Comparison of ENCODE assay signal across 25 cellular contexts in the genomic region with DNA sequence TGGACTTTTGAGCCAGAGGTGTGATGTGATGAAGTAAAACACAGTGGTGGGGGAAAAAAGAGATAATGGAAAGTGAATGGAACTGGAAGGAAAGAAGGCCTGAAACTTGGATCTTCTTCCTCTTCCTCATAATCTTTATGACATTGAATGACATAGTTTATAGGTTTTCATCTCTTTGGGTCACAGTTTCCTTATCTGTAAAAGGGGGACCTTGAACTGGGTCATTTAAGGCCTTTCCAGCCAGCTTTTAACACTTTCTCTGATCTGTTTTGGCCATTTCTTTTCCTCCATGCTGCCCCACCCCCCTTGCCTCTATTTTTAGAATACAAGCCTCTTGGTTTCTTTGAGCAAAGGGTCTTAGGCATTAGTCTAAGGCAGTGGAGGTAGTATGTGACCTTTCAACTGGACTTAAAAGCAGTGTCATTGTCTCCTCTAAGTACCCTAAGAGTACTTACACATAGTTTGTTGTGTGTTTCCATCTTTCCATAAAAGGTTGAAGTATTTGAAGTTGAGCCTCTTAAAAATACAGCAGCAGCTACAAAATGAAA. TPM values are rescaled to one million over a fixed set of nuclear protein-coding genes. Genes with fewer than 3 reads are reported as not detected.
DNase-seq lines count a peak whose midpoint lies in the region; ATAC-seq, FAIRE-seq and TF ChIP-seq lines count a peak whose summit lies in the region.
"Had no signal": no experiment of that assay in that cellular context is flagged by ENCODE, and none has a peak within 500 bp of the region (broad histone marks: within the 10 kb centered on the region; RNA-seq: fewer than 3 reads in every experiment).

No MANE protein-coding gene starts in this region.

- TF ChIP-seq RAD21 in K562 (CRISPR knock-in tag; conservative IDR thresholded peaks at IDR 0.05 in 1 of 2, IDR thresholded peaks at IDR 0.05 in 1 of 2) = no peak

- H3K27me3 Mint-ChIP-seq in activated CD4-positive, alpha-beta T cell treated with anti-CD3 and anti-CD28 coated beads, Interleukin-2, amount 10 ng/mL, durations not matched to agents 24 days and 14 days = no peaks in the 10 kb centered on the region
- H3K27me3 Mint-ChIP-seq in CD14-positive monocyte (ENCODE audit: low read depth in 3 of 3) = peaks cover 0 to 1% (median 0%) of the 10 kb centered on the region in 3 donors
- H3K27me3 Mint-ChIP-seq: B cell; dendritic cell treated with granulocyte-macrophage colony-stimulating factor and Interleukin-4, amounts not matched to agents 40 ng/mL and 50 ng/mL, for 4 days; stimulated activated memory B cell treated with anti-CD40 and anti-IgM and Interleukin-4, amounts not matched to agents 10 μg/mL and 1 μg/mL and 100 μg/mL, for 72 hours had no signal

- H3K4me2 ChIP-seq in K562 (ENCODE audit: insufficient read depth, low read length) = no peak overlapping the region

- no peak for TF ChIP-seq POLR2A in K562 (conservative IDR thresholded peaks at IDR 0.05)
- no peak for TF ChIP-seq POLR2A in tibial nerve (IDR thresholded peaks at IDR 0.05)
- no peak for TF ChIP-seq POLR2A in GM12892 (IDR thresholded peaks at IDR 0.05; ENCODE audit: low read depth, low read length)

- H3K36me3 ChIP-seq in K562 (ENCODE audit: control insufficient read depth, insufficient read depth, low read length) (peaks cover 16% of the 10 kb centered on the region; the same call in 2 of the 3 replicates), muscle layer of colon (ENCODE audit: insufficient read depth, low read length) (peaks cover 7% of the 10 kb centered on the region), tibial nerve (peaks cover 0 to 7% (median 4%) of the 10 kb centered on the region in 3 donors)
- H3K36me3 ChIP-seq: SJSA1, thyroid gland had no signal

- CTCF ChIA-PET in K562 (lab: Yijun Ruan, JAX; ENCODE audit: low intra/inter-chr PET ratio) = no interaction called here

- POLR2A ChIA-PET in K562 (lab: Yijun Ruan, JAX) = interaction anchor here (0.6 to 1.6 kb wide), 2 partner anchors 8 to 9 kb away, joined by 3 to 6 read pairs; no protein-coding TSS in a partner anchor

- in situ Hi-C loops in K562 (cut with MboI) = loop anchor here (25.0 kb wide), 1 partner anchor 652 kb away; a partner anchor contains a TSS

- no peak overlapping the region for H3K27ac ChIP-seq in K562 (ENCODE audit: extremely low read depth, low read depth, low read length)
- peak overlapping the region; percentile 22 for H3K27ac ChIP-seq in muscle layer of colon (ENCODE audit: low read depth, low read length)
- H3K27ac ChIP-seq in tibial nerve = peak overlapping the region in 3 of 4 donors; percentile 10 to 57 (median 53)
- H3K27ac ChIP-seq: 22Rv1, SJSA1, thyroid gland had no signal

- H3K4me1 Mint-ChIP-seq in activated CD4-positive, alpha-beta T cell treated with anti-CD3 and anti-CD28 coated beads, Interleukin-2, amount 10 ng/mL, durations not matched to agents 24 days and 14 days = peaks cover 39% of the 10 kb centered on the region
- peaks cover 17% of the 10 kb centered on the region for H3K4me1 Mint-ChIP-seq in CD14-positive monocyte

- H3K27me3 ChIP-seq in K562 (ENCODE audit: control insufficient read depth in 2 of 2, insufficient read depth in 2 of 2, low read length in 2 of 2) (no peaks in the 10 kb centered on the region), muscle layer of colon (ENCODE audit: control insufficient read depth in 1 of 2, insufficient read depth in 2 of 2, low read length in 2 of 2) (no peaks in the 10 kb centered on the region), tibial nerve (no peaks in the 10 kb centered on the region)
- H3K27me3 ChIP-seq: SJSA1, thyroid gland had no signal

- no peaks in the 10 kb centered on the region for H3K9me3 Mint-ChIP-seq in activated CD4-positive, alpha-beta T cell treated with anti-CD3 and anti-CD28 coated beads, Interleukin-2, amount 10 ng/mL, durations not matched to agents 24 days and 14 days
- H3K9me3 Mint-ChIP-seq in CD14-positive monocyte = no peaks in the 10 kb centered on the region
- H3K9me3 Mint-ChIP-seq: dendritic cell treated with granulocyte-macrophage colony-stimulating factor and Interleukin-4, amounts not matched to agents 40 ng/mL and 50 ng/mL, for 4 days; mesothelial cell of epicardium; stimulated activated memory B cell treated with anti-CD40 and anti-IgM and Interleukin-4, amounts not matched to agents 10 μg/mL and 1 μg/mL and 100 μg/mL, for 72 hours; WTC11 had no signal

- ATAC-seq in K562 (peak; percentile 43), HG03039 (IDR thresholded peaks at IDR 0.05; ENCODE audit: unreplicated experiment) (no peak)
- ATAC-seq: activated CD8-positive, alpha-beta T cell treated with anti-CD3 and anti-CD28 coated beads, Interleukin-2, amount 10 ng/mL, durations not matched to agents 7 days and 5 days; right cardiac atrium; stimulated activated memory B cell treated with anti-CD40 and anti-IgM and Interleukin-4, amounts not matched to agents 10 μg/mL and 1 μg/mL and 100 μg/mL, for 72 hours; WTC11 had no signal

- peaks cover 0 to 23% of the 10 kb centered on the region in 2 experiments; a peak in 3 of 5 replicates for H3K4me1 ChIP-seq in K562 (replicated peaks in 1 of 2; ENCODE audit: control insufficient read depth in 2 of 2, insufficient read depth in 2 of 2, low read length in 2 of 2)
- H3K4me1 ChIP-seq in muscle layer of colon (ENCODE audit: insufficient read depth, low read length) = peaks cover 45% of the 10 kb centered on the region
- H3K4me1 ChIP-seq in tibial nerve = peaks cover 0 to 78% (median 14%) of the 10 kb centered on the region in 4 donors

- H3K36me3 Mint-ChIP-seq in activated CD4-positive, alpha-beta T cell treated with anti-CD3 and anti-CD28 coated beads, Interleukin-2, amount 10 ng/mL, durations not matched to agents 24 days and 14 days (ENCODE audit: low read depth) = peaks cover 36% of the 10 kb centered on the region
- H3K36me3 Mint-ChIP-seq in CD14-positive monocyte = peaks cover 45 to 60% of the 10 kb centered on the region in 2 donors
- H3K36me3 Mint-ChIP-seq: mesothelial cell of epicardium, WTC11 had no signal

- 0 out of 2 replicates have a peak, but pooled peaks cover 3% of the 10 kb centered on the region for H4K20me1 ChIP-seq in K562 (replicated peaks; ENCODE audit: control insufficient read depth, insufficient read depth, low read length)

- TF ChIP-seq CTCF in K562 (IDR thresholded peaks at IDR 0.05 in 2 of 3, conservative IDR thresholded peaks at IDR 0.05 in 1 of 3; ENCODE audit: insufficient read depth in 2 of 3, low read depth in 1 of 3, low read length in 3 of 3) (no peak), tibial nerve (IDR thresholded peaks at IDR 0.05) (no peak), CD14-positive monocyte (IDR thresholded peaks at IDR 0.05) (no peak)

- FAIRE-seq in K562 (lab: Jason Lieb, UNC) (no peak), GM12892 (lab: Jason Lieb, UNC) (no peak)
- FAIRE-seq: endothelial cell of umbilical vein, GM18507 had no signal

- H3K4me3 Mint-ChIP-seq in activated CD4-positive, alpha-beta T cell treated with anti-CD3 and anti-CD28 coated beads, Interleukin-2, amount 10 ng/mL, durations not matched to agents 24 days and 14 days = no peak overlapping the region
- no peak overlapping the region for H3K4me3 Mint-ChIP-seq in CD14-positive monocyte
- H3K4me3 Mint-ChIP-seq: activated CD8-positive, alpha-beta T cell treated with anti-CD3 and anti-CD28 coated beads, Interleukin-2, amount 10 ng/mL, durations not matched to agents 7 days and 5 days; B cell; dendritic cell treated with granulocyte-macrophage colony-stimulating factor and Interleukin-4, amounts not matched to agents 40 ng/mL and 50 ng/mL, for 4 days; mesothelial cell of epicardium; stimulated activated memory B cell treated with anti-CD40 and anti-IgM and Interleukin-4, amounts not matched to agents 10 μg/mL and 1 μg/mL and 100 μg/mL, for 72 hours; WTC11 had no signal

- H3K27ac Mint-ChIP-seq in activated CD4-positive, alpha-beta T cell treated with anti-CD3 and anti-CD28 coated beads, Interleukin-2, amount 10 ng/mL, durations not matched to agents 24 days and 14 days = no peak overlapping the region
- H3K27ac Mint-ChIP-seq in CD14-positive monocyte = no peak overlapping the region
- H3K27ac Mint-ChIP-seq: activated CD8-positive, alpha-beta T cell treated with anti-CD3 and anti-CD28 coated beads, Interleukin-2, amount 10 ng/mL, durations not matched to agents 7 days and 5 days; B cell; dendritic cell treated with granulocyte-macrophage colony-stimulating factor and Interleukin-4, amounts not matched to agents 40 ng/mL and 50 ng/mL, for 4 days; mesothelial cell of epicardium; stimulated activated memory B cell treated with anti-CD40 and anti-IgM and Interleukin-4, amounts not matched to agents 10 μg/mL and 1 μg/mL and 100 μg/mL, for 72 hours; WTC11 had no signal

- H3K9me1 ChIP-seq in K562 (ENCODE audit: control insufficient read depth, insufficient read depth, low read length) = no peaks in the 10 kb centered on the region

- H3K9ac ChIP-seq in K562 (ENCODE audit: insufficient read depth in 1 of 2, low read depth in 2 of 2, low read length in 2 of 2) (no peak overlapping the region), muscle layer of colon (ENCODE audit: low read length) (no peak overlapping the region)

- intact Hi-C loops in activated CD4-positive, alpha-beta T cell treated with anti-CD3 and anti-CD28 coated beads, Interleukin-2, amount 10 ng/mL, durations not matched to agents 24 days and 14 days (cut with micrococcal nuclease) = no loop called here
- intact Hi-C loops in K562 (cut with micrococcal nuclease) = no loop called here
- intact Hi-C loops in CD14-positive monocyte (cut with micrococcal nuclease) = no loop called here

- H3K79me2 ChIP-seq in K562 (ENCODE audit: control insufficient read depth, insufficient read depth, low read length) = peaks cover 26% of the 10 kb centered on the region

- peak; percentile 51 for DNase-seq in activated CD4-positive, alpha-beta T cell treated with anti-CD3 and anti-CD28 coated beads, Interleukin-2, amount 10 ng/mL, durations not matched to agents 24 days and 14 days
- no peak for DNase-seq in activated CD4-positive, alpha-beta T cell treated with anti-CD3 and anti-CD28 coated beads, Interleukin-2, amount 50 U/mL, for 1 hour
- DNase-seq in K562 (ENCODE audit: extremely low read depth in 1 of 4, low spot score in 3 of 4) (peak in 2 of 4 experiments; percentile 21 to 28), tibial nerve (ENCODE audit: low spot score in 2 of 2) (no peak), CD14-positive monocyte (ENCODE audit: low spot score) (no peak), GM12892 (ENCODE audit: insufficient read length) (no peak)
- DNase-seq: activated CD8-positive, alpha-beta T cell treated with anti-CD3 and anti-CD28 coated beads, Interleukin-2, amount 10 ng/mL, durations not matched to agents 7 days and 5 days; activated naive CD4-positive, alpha-beta T cell treated with anti-CD3 and anti-CD28 coated beads, Interleukin-2, amount 50 U/mL, for 16 hours; activated T-cell treated with anti-CD3 and anti-CD28 coated beads, Interleukin-2, amount 50 U/mL, for 48 hours; GOT3; Kasumi-1; NCI-H82; right cardiac atrium; thyroid gland had no signal

- no peak overlapping the region for H2AFZ ChIP-seq in K562 (ENCODE audit: low read depth, low read length)

- H3K4me3 ChIP-seq in K562 (no peak overlapping the region), muscle layer of colon (ENCODE audit: low read depth in 1 of 2, low read length in 2 of 2) (no peak overlapping the region), tibial nerve (no peak overlapping the region)
- H3K4me3 ChIP-seq: SJSA1, thyroid gland had no signal

- H3K9me3 ChIP-seq in K562 (replicated peaks; ENCODE audit: control insufficient read depth, insufficient read depth, low read depth, low read length) (no peaks in the 10 kb centered on the region), muscle layer of colon (ENCODE audit: low read length) (no peaks in the 10 kb centered on the region), tibial nerve (no peaks in the 10 kb centered on the region)
- H3K9me3 ChIP-seq: SJSA1, thyroid gland had no signal

- BruUV-seq in K562 (replicated peaks; lab: Mats Ljungman, UMichigan) = no TSS peak

- TF ChIP-seq EP300 in K562 (IDR thresholded peaks at IDR 0.05; ENCODE audit: low read length) (no peak), tibial nerve (IDR thresholded peaks at IDR 0.05) (no peak)

RNA-seq across cellular contexts. Expression of a gene that starts 7.8 kb away (rescaled TPM):
- total RNA-seq in activated CD4-positive, alpha-beta T cell treated with anti-CD3 and anti-CD28 coated beads, Interleukin-2, amount 10 ng/mL, durations not matched to agents 24 days and 14 days = 12.4 and 15.0 TPM in 2 replicates
- 3.0 and 10.5 TPM in 2 replicates for total RNA-seq in K562 (2011; cell fraction: chromatin; rRNA removed; ENCODE audit: low replicate concordance)
- total RNA-seq in K562 (2011; cell fraction: nucleolus; rRNA removed) = 1.3 and 1.5 TPM in 2 replicates
- total RNA-seq in K562 (2011; cell fraction: nucleoplasm; rRNA removed) = 4.0 and 8.7 TPM in 2 replicates
- total RNA-seq in K562 (2014; rRNA removed) (0.54 and 0.86 TPM in 2 replicates), K562 (2014; rRNA removed; fragmentation: Illumina TruSeq; extraction: Trizol) (2.1 and 3.0 TPM in 2 replicates), K562 (2015; rRNA removed; fragmentation: Illumina TruSeq; extraction: Trizol) (1.6 and 2.0 TPM in 2 replicates), K562 (2021) (3.0 and 3.2 TPM in 2 replicates), tibial nerve (10 to 100 TPM; 16.2 to 33.4 (median 23.9) TPM)
- polyA plus RNA-seq in K562 (2011; rRNA removed) (1.4 and 1.7 TPM in 2 replicates), K562 (2014; fragmentation: Illumina TruSeq; extraction: Trizol) (1.3 and 1.9 TPM in 2 replicates), K562 (2014; fragmentation: Nextera tagmentation; extraction: Ambion mirVana) (under 1 TPM; 0.39 to 0.41 TPM), K562 (2014; rRNA removed) (1.0 and 1.1 TPM in 2 replicates), CD14-positive monocyte (1 to 10 TPM; 1.6 to 1.7 TPM)
- polyA plus RNA-seq in K562 (2011; cell fraction: cytosol; rRNA removed) = 0.18 and 0.69 TPM in 2 replicates
- polyA plus RNA-seq in K562 (2011; cell fraction: nucleus; rRNA removed) = 2.9 and 4.5 TPM in 2 replicates
- 1.2 and 1.9 TPM in 2 replicates for polyA plus RNA-seq in K562 (2012)
- polyA minus RNA-seq in K562 (2011; rRNA and poly(A)+ RNA removed) = 3.5 and 3.9 TPM in 2 replicates
- polyA minus RNA-seq in K562 (2011; cell fraction: cytosol; rRNA and poly(A)+ RNA removed) = 0.86 and 1.5 TPM in 2 replicates
- polyA minus RNA-seq in K562 (2011; cell fraction: nucleus; rRNA and poly(A)+ RNA removed) = 2.3 and 7.8 TPM in 2 replicates
- 5.5 TPM for polyA plus RNA-seq in GM12892 (2012; ENCODE audit: missing spikeins)
